6 cellular contexts compared by ENCODE assay signal in genomic region chr2:218216336-218216673, GRCh38. TPM values are rescaled to one million over a fixed set of nuclear protein-coding genes. Genes with fewer than 3 reads are reported as not detected.
DNase-seq lines count a peak whose midpoint lies in the region; ATAC-seq and TF ChIP-seq lines count a peak whose summit lies in the region.

No MANE protein-coding gene starts in this region.

- H3K4me1 Mint-ChIP-seq in naive B cell, result peaks cover 35 to 41% (median 36%) of the 10 kb centered on the region in 3 donors

- DNase-seq in GM12865 (ENCODE audit: low read depth), result no peak
- no peak for DNase-seq in ascending aorta (ENCODE audit: low spot score in 2 of 2)
- no peak for DNase-seq in naive B cell
- no peak for DNase-seq in NCI-H510A treated with DMSO at 0.1 percent for 48 hours (lab: John Stamatoyannopoulos, UW)
- no peak for DNase-seq in GM19238 (ENCODE audit: insufficient read length, low spot score)
- no peak for DNase-seq in NCI-H2107 treated with DMSO at 0.1 percent for 48 hours (lab: John Stamatoyannopoulos, UW; ENCODE audit: unreplicated experiment)

- peaks cover 19 to 30% of the 10 kb centered on the region in 2 donors for H3K4me1 ChIP-seq in ascending aorta

- H3K9me3 ChIP-seq in ascending aorta, result no peaks in the 10 kb centered on the region

- no peaks in the 10 kb centered on the region for H3K27me3 ChIP-seq in ascending aorta

- H3K9me3 Mint-ChIP-seq in naive B cell, result no peaks in the 10 kb centered on the region

- H3K36me3 Mint-ChIP-seq in naive B cell, result no peaks in the 10 kb centered on the region

- no peaks in the 10 kb centered on the region for H3K27me3 Mint-ChIP-seq in naive B cell

- TF ChIP-seq CTCF in GM12865 (IDR thresholded peaks at IDR 0.05; ENCODE audit: insufficient read depth, low read depth, low read length, missing control alignments), result no peak
- no peak for TF ChIP-seq CTCF in ascending aorta (IDR thresholded peaks at IDR 0.05)

- no peak for ATAC-seq in naive B cell (ENCODE audit: low read depth in 2 of 2)

- H3K4me3 ChIP-seq in GM12865 (ENCODE audit: low read depth, low read length) (peak overlapping the region; percentile 74), ascending aorta (peak overlapping the region; percentile 96)

- peak overlapping the region; percentile 97 to 99 (median 99) for H3K27ac Mint-ChIP-seq in naive B cell

- intact Hi-C loops in ascending aorta (cut with DNase I), result loop anchor here (2.0 to 5.0 kb wide), 4 partner anchors 30 to 190 kb away; partner anchors contain the start of genes AAMP and PNKD

- peak overlapping the region; percentile 85 to 98 (median 96) for H3K4me3 Mint-ChIP-seq in naive B cell

- H3K36me3 ChIP-seq in ascending aorta, result peaks cover 0 to under 1% of the 10 kb centered on the region in 2 donors

- H3K27ac ChIP-seq in ascending aorta, result peak overlapping the region; percentile 97 to 98

RNA-seq across cellular contexts. Expression of gene ARPC2, which starts 0.7 kb away (rescaled TPM):
- total RNA-seq in ascending aorta, result 237 TPM
- polyA plus RNA-seq in naive B cell (ENCODE audit: low read depth in 6 of 6), result 1,000 to 10,000 TPM in 1 of 6 donors, 100 to 1,000 TPM in 5; 672 to 1,268 (median 835) TPM

RNA-seq across cellular contexts. Expression of gene GPBAR1, which starts 44.5 kb away (rescaled TPM):
- not detected for total RNA-seq in ascending aorta
- 1 to 10 TPM in 1 of 6 donors, under 1 TPM in 4, not detected in 1; 0.18 to 1.8 (median 0.33) TPM for polyA plus RNA-seq in naive B cell (ENCODE audit: low read depth in 6 of 6)

RNA-seq across cellular contexts. Expression of gene CXCR1, which starts 49.5 kb away (rescaled TPM):
- total RNA-seq in ascending aorta, result not detected
- 1 to 10 TPM in 1 of 6 donors, not detected in 5; 2.3 TPM for polyA plus RNA-seq in naive B cell (ENCODE audit: low read depth in 6 of 6)

RNA-seq across cellular contexts. Expression of gene AAMP, which starts 53.6 kb away (rescaled TPM):
- 73.7 TPM for total RNA-seq in ascending aorta
- 100 to 1,000 TPM in 2 of 6 donors, 10 to 100 TPM in 4; 80.7 to 109 (median 96.4) TPM for polyA plus RNA-seq in naive B cell (ENCODE audit: low read depth in 6 of 6)

RNA-seq across cellular contexts. Expression of gene PNKD, which starts 54.0 kb away (rescaled TPM):
- 45.8 TPM for total RNA-seq in ascending aorta
- 100 to 1,000 TPM in 5 of 6 donors, 10 to 100 TPM in 1; 99.4 to 143 (median 127) TPM for polyA plus RNA-seq in naive B cell (ENCODE audit: low read depth in 6 of 6)
